In the genomic region with DNA sequence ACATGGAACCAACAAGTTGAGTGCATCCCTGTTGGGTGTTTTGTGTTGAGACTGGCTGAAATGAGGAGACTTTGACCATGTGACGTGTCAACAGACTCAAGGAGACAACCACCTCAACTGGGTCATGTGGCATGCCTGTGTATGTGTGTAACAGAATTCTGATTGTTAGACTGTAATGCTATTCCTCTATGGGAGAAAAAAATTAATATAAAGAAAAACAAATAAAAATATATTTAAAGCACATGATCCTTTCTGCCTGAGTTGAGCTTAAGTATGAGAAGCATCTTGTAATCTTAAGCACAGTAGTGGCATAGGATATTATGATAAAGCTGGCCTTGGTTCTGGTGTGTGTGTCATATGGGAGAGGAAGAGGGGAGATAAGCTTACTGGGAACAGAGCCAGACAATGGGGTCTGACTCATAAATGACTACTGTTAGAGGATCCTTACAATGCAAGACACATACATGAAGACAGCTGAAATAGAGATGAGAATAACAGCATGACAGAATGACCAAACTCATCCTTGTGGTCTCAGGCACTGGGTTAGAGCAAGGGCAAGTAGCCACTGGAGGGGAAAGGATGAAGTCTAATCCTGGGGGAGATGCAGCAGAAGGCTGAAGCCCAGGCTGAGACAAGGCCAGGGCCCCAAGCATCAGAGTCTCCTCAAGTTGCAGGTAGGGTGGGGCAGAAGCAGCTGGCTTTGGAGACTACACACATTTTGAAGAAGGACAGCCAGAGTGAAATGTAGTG, we compare ENCODE assay signal across 9 cellular contexts. TPM values are rescaled to one million over a fixed set of nuclear protein-coding genes. Genes with fewer than 3 reads are reported as not detected.
DNase-seq lines count a peak whose midpoint lies in the region; ATAC-seq, FAIRE-seq and TF ChIP-seq lines count a peak whose summit lies in the region.
"Had no signal": no experiment of that assay in that cellular context is flagged by ENCODE, and none has a peak within 500 bp of the region (broad histone marks: within the 10 kb centered on the region; RNA-seq: fewer than 3 reads in every experiment).

No MANE protein-coding gene starts in this region.

- DNase-seq in DMS 273 (lab: John Stamatoyannopoulos, UW; ENCODE audit: unreplicated experiment), result peak; percentile 73
- peak; percentile 99 for DNase-seq in astrocyte (ENCODE audit: low read depth)
- no peak for DNase-seq in frontal cortex (ENCODE audit: low spot score in 2 of 2)
- no peak for DNase-seq in GM20000 (ENCODE audit: low spot score)

- no peaks in the 10 kb centered on the region for H3K9me3 ChIP-seq in astrocyte (ENCODE audit: insufficient read depth, low read depth, low read length)
- H3K9me3 ChIP-seq in mesodermal cell (ENCODE audit: control insufficient read depth, low read length), result no peaks in the 10 kb centered on the region
- H3K9me3 ChIP-seq: Peyer's patch had no signal

- no peak for TF ChIP-seq CTCF in astrocyte (IDR thresholded peaks at IDR 0.05; ENCODE audit: insufficient read depth, low read depth, low read length)
- no peak for TF ChIP-seq CTCF in GM20000 (IDR thresholded peaks at IDR 0.05; ENCODE audit: extremely low read depth, missing control alignments)

- no peak overlapping the region for H2AFZ ChIP-seq in astrocyte (ENCODE audit: low read depth, low read length)

- no peak overlapping the region for H3K4me3 ChIP-seq in astrocyte (ENCODE audit: insufficient read depth, low read depth, low read length)
- no peak overlapping the region for H3K4me3 ChIP-seq in mesodermal cell (ENCODE audit: extremely low read depth, insufficient read depth, low read length, poor library complexity, severe bottlenecking)
- H3K4me3 ChIP-seq: Peyer's patch had no signal

- H3K27ac ChIP-seq in astrocyte (ENCODE audit: low read depth, low read length) (peak overlapping the region; percentile 74), mesodermal cell (ENCODE audit: low read depth, low read length, severe bottlenecking) (peak overlapping the region; percentile 74)

- H3K4me3 Mint-ChIP-seq in IgD-negative memory B cell (peak overlapping the region in 1 of 4 donors; percentile 91), astrocyte (ENCODE audit: unreplicated experiment) (peak overlapping the region; percentile 28)

- H3K36me3 ChIP-seq in astrocyte (ENCODE audit: insufficient read depth, low read length), result peaks cover 2% of the 10 kb centered on the region
- H3K36me3 ChIP-seq in mesodermal cell (ENCODE audit: control insufficient read depth, insufficient read depth, low read length), result peaks cover 59% of the 10 kb centered on the region

- peaks cover 41% of the 10 kb centered on the region for H4K20me1 ChIP-seq in astrocyte (ENCODE audit: insufficient read depth, low read length)

- H3K9ac ChIP-seq in astrocyte (ENCODE audit: low read length), result peak overlapping the region; percentile 42

- H3K27me3 ChIP-seq in astrocyte (ENCODE audit: insufficient read depth, low read length), result no peaks in the 10 kb centered on the region
- H3K27me3 ChIP-seq: Peyer's patch had no signal

- no CpG with 5 or more reads among the region's 1 CpG for WGBS in mesodermal cell (ENCODE audit: insufficient coverage in 2 of 2), 2 experiments

- no peaks in the 10 kb centered on the region for H3K9me3 Mint-ChIP-seq in IgD-negative memory B cell
- H3K9me3 Mint-ChIP-seq in astrocyte (ENCODE audit: unreplicated experiment), result no peaks in the 10 kb centered on the region

- ATAC-seq in GM21576 (IDR thresholded peaks at IDR 0.05; ENCODE audit: unreplicated experiment) (no peak), HG03565 (IDR thresholded peaks at IDR 0.05; ENCODE audit: unreplicated experiment) (no peak)

- H3K4me1 Mint-ChIP-seq in IgD-negative memory B cell (peaks cover 7 to 14% (median 7%) of the 10 kb centered on the region in 3 donors), astrocyte (ENCODE audit: low read depth, unreplicated experiment) (peaks cover 28% of the 10 kb centered on the region)

- peak overlapping the region; percentile 62 for H3K4me2 ChIP-seq in astrocyte (ENCODE audit: low read length)

- H3K27me3 Mint-ChIP-seq in IgD-negative memory B cell, result peaks cover 1% of the 10 kb centered on the region
- H3K27me3 Mint-ChIP-seq in astrocyte (ENCODE audit: low read depth, unreplicated experiment), result peaks cover 6% of the 10 kb centered on the region

- peaks cover 25% of the 10 kb centered on the region for H3K4me1 ChIP-seq in astrocyte (ENCODE audit: insufficient read depth, low read length)
- H3K4me1 ChIP-seq in mesodermal cell (ENCODE audit: control insufficient read depth, insufficient read depth, low read length, poor library complexity, severe bottlenecking), result peaks cover 23% of the 10 kb centered on the region

- no peaks in the 10 kb centered on the region for H3K79me2 ChIP-seq in astrocyte (ENCODE audit: insufficient read depth, low read length)

- H3K27ac Mint-ChIP-seq in IgD-negative memory B cell (peak overlapping the region in 2 of 3 donors; percentile 71 to 97), astrocyte (ENCODE audit: unreplicated experiment) (peak overlapping the region; percentile 77)

- FAIRE-seq in astrocyte (lab: Jason Lieb, UNC) (peak; percentile 78), frontal cortex (lab: Jason Lieb, UNC) (no peak)

- H3K36me3 Mint-ChIP-seq in IgD-negative memory B cell, result peaks cover 2% of the 10 kb centered on the region
- peaks cover 8% of the 10 kb centered on the region for H3K36me3 Mint-ChIP-seq in astrocyte (ENCODE audit: low read depth, unreplicated experiment)

RNA-seq across cellular contexts. Expression of a gene that starts 9.2 kb away (rescaled TPM):
- 1.3 TPM for polyA plus RNA-seq in IgD-negative memory B cell
- 19.6 and 22.7 TPM in 2 replicates for total RNA-seq in astrocyte
- 36.2 TPM for polyA plus RNA-seq in mesodermal cell (2013, experiment 1 of 2)
- polyA plus RNA-seq in mesodermal cell (2013, experiment 2 of 2), result 31.7 TPM
- 3.7 TPM for total RNA-seq in frontal cortex

RNA-seq across cellular contexts. Expression of a gene that starts 36.5 kb away (rescaled TPM):
- polyA plus RNA-seq in IgD-negative memory B cell, result 19.8 TPM
- 16.7 and 17.4 TPM in 2 replicates for total RNA-seq in astrocyte
- polyA plus RNA-seq in mesodermal cell (2013, experiment 1 of 2), result 37.7 TPM
- 31.1 TPM for polyA plus RNA-seq in mesodermal cell (2013, experiment 2 of 2)
- 13.9 TPM for total RNA-seq in frontal cortex

Comparison
In these comparisons a context has a peak if more than half of its experiments do, and no peak if none do; other contexts are left out.
1. DNase-seq: peak in DMS 273 (single experiment) and astrocyte (single experiment); none in frontal cortex (0 of 2) and GM20000 (single experiment).